In genomic region chr11:63573881-63574855, GRCh38 we compare ENCODE assay signal across 8 cellular contexts. TPM values are rescaled to one million over a fixed set of nuclear protein-coding genes. Genes with fewer than 3 reads are reported as not detected.
DNase-seq lines count a peak whose midpoint lies in the region; ATAC-seq, FAIRE-seq and TF ChIP-seq lines count a peak whose summit lies in the region.

No MANE protein-coding gene starts in this region.

- no peaks in the 10 kb centered on the region for H3F3A ChIP-seq in Loucy (ENCODE audit: low read depth)

- H3K4me2 ChIP-seq in Loucy (ENCODE audit: low read depth, low read length, poor library complexity, severe bottlenecking): peak overlapping the region; percentile 32

- peaks cover 20% of the 10 kb centered on the region for H3K4me1 Mint-ChIP-seq in activated T-cell treated with anti-CD3 and anti-CD28 coated beads, Interleukin-2, amount 50 U/mL, for 72 hours (ENCODE audit: low read depth)

- peak; percentile 17 to 36 for DNase-seq in activated T-cell treated with anti-CD3 and anti-CD28 coated beads, Interleukin-2, amount 50 U/mL, for 72 hours
- no peak for DNase-seq in activated T-cell treated with anti-CD3 and anti-CD28 coated beads, Interleukin-2, amount 50 U/mL, for 48 hours
- DNase-seq in amniotic epithelial cell (ENCODE audit: low read depth) (peak; percentile 90), kidney (no peak), epidermal melanocyte (ENCODE audit: insufficient read length, low spot score) (no peak)
- peak; percentile 10 for DNase-seq in stimulated activated CD8-positive, alpha-beta memory T cell treated with anti-CD3 and anti-CD28 coated beads, Interleukin-12 subunit alpha, Interleukin-12 subunit beta, amount 100 ng/mL, for 4 hours (ENCODE audit: low read depth)

- H3K4me1 ChIP-seq in Loucy (ENCODE audit: insufficient read depth, low read length, poor library complexity, severe bottlenecking) (peaks cover 10% of the 10 kb centered on the region), kidney (ENCODE audit: control insufficient read depth in 1 of 2, insufficient read depth in 1 of 2, low read depth in 1 of 2, low read length in 2 of 2) (peaks cover 12% of the 10 kb centered on the region in 2 donors)

- peak overlapping the region; percentile 81 to 83 for H3K4me3 Mint-ChIP-seq in activated T-cell treated with anti-CD3 and anti-CD28 coated beads, Interleukin-2, amount 50 U/mL, for 72 hours

- H3K36me3 Mint-ChIP-seq in activated T-cell treated with anti-CD3 and anti-CD28 coated beads, Interleukin-2, amount 50 U/mL, for 72 hours (ENCODE audit: insufficient read depth in 2 of 2): peaks cover 5 to 8% of the 10 kb centered on the region in 2 donors

- H3K27ac Mint-ChIP-seq in activated T-cell treated with anti-CD3 and anti-CD28 coated beads, Interleukin-2, amount 50 U/mL, for 72 hours: peak overlapping the region; percentile 86

- H4K20me1 ChIP-seq in Loucy (ENCODE audit: insufficient read depth, low read length, poor library complexity, severe bottlenecking): no peaks in the 10 kb centered on the region

- peak; percentile 60 to 79 for ATAC-seq in activated T-cell treated with anti-CD3 and anti-CD28 coated beads, Interleukin-2, amount 50 U/mL, for 72 hours (replicated peaks in 1 of 2)
- ATAC-seq in GM21381 (IDR thresholded peaks at IDR 0.05; ENCODE audit: unreplicated experiment): no peak

- no peak for FAIRE-seq in kidney (lab: Jason Lieb, UNC)

- H3K27me3 ChIP-seq in Loucy (ENCODE audit: insufficient read depth, low read length, poor library complexity, severe bottlenecking): no peaks in the 10 kb centered on the region

- peaks cover 0 to 6% of the 10 kb centered on the region in 2 donors for H3K9me3 Mint-ChIP-seq in activated T-cell treated with anti-CD3 and anti-CD28 coated beads, Interleukin-2, amount 50 U/mL, for 72 hours

- H3K79me2 ChIP-seq in Loucy (ENCODE audit: insufficient read depth, low read length): no peaks in the 10 kb centered on the region

- H3K9ac ChIP-seq in Loucy (ENCODE audit: low read depth, low read length, poor library complexity, severe bottlenecking): peak overlapping the region; percentile 9
- H3K9ac ChIP-seq in kidney (ENCODE audit: low read length in 2 of 2): no peak overlapping the region

- peak overlapping the region; percentile 10 to 68 for H3K27ac ChIP-seq in kidney (ENCODE audit: low read depth in 2 of 2, low read length in 2 of 2)

- H3K9me3 ChIP-seq in Loucy (ENCODE audit: insufficient read depth, low read depth, low read length): 0 out of 2 replicates have a peak, but pooled peaks cover 3% of the 10 kb centered on the region
- no peaks in the 10 kb centered on the region for H3K9me3 ChIP-seq in kidney (ENCODE audit: control insufficient read depth in 1 of 2, low read length in 2 of 2)

- H2AFZ ChIP-seq in Loucy (ENCODE audit: low read length): peak overlapping the region; percentile 53

- no peaks in the 10 kb centered on the region for H3K9me2 ChIP-seq in Loucy (replicated peaks; ENCODE audit: low read depth, low read length)

- H3K36me3 ChIP-seq in Loucy (ENCODE audit: insufficient read depth, low read length) (no peaks in the 10 kb centered on the region), kidney (ENCODE audit: control insufficient read depth in 1 of 2, insufficient read depth in 2 of 2, low read length in 2 of 2) (no peaks in the 10 kb centered on the region)

- intact Hi-C loops in kidney (cut with DNase I): no loop called here

- H3K4me3 ChIP-seq in Loucy (ENCODE audit: low read length, poor library complexity, severe bottlenecking) (peak overlapping the region; percentile 5), kidney (ENCODE audit: low read length in 2 of 2) (peak overlapping the region; percentile 32 to 33)

- no peaks in the 10 kb centered on the region for H3K27me3 Mint-ChIP-seq in activated T-cell treated with anti-CD3 and anti-CD28 coated beads, Interleukin-2, amount 50 U/mL, for 72 hours (ENCODE audit: low read depth)

- no peak for TF ChIP-seq CTCF in Loucy (conservative IDR thresholded peaks at IDR 0.05; ENCODE audit: low read length)
- no peak for TF ChIP-seq CTCF in kidney (IDR thresholded peaks at IDR 0.05; ENCODE audit: borderline replicate concordance, extremely low read depth, insufficient read depth)

RNA-seq across cellular contexts. Expression of gene PLAAT2, which starts 11.0 kb away (rescaled TPM):
- total RNA-seq in activated T-cell treated with anti-CD3 and anti-CD28 coated beads, Interleukin-2, amount 50 U/mL, for 72 hours: under 1 TPM in 1 of 2 donors, not detected in 1; 0.35 TPM
- total RNA-seq in kidney: 1.3 TPM
- 49.5 TPM for polyA plus RNA-seq in kidney (ENCODE audit: insufficient read depth, low read depth, low replicate concordance)

RNA-seq across cellular contexts. Expression of gene PLAAT4, which starts 37.6 kb away (rescaled TPM):
- total RNA-seq in activated T-cell treated with anti-CD3 and anti-CD28 coated beads, Interleukin-2, amount 50 U/mL, for 72 hours: 100 to 1,000 TPM in 1 of 2 donors, 10 to 100 TPM in 1; 60.6 to 101 TPM
- total RNA-seq in kidney: 111 TPM
- polyA plus RNA-seq in kidney (ENCODE audit: insufficient read depth, low read depth, low replicate concordance): 579 TPM

RNA-seq across cellular contexts. Expression of gene PLAAT3, which starts 40.1 kb away (rescaled TPM):
- 10 to 100 TPM in 1 of 2 donors, 1 to 10 TPM in 1; 6.3 to 11.5 TPM for total RNA-seq in activated T-cell treated with anti-CD3 and anti-CD28 coated beads, Interleukin-2, amount 50 U/mL, for 72 hours
- total RNA-seq in kidney: 88.2 TPM
- 262 TPM for polyA plus RNA-seq in kidney (ENCODE audit: insufficient read depth, low read depth, low replicate concordance)

Comparison
In these comparisons a context has a peak if more than half of its experiments do, and no peak if none do; other contexts are left out.
1. DNase-seq: peak in activated T-cell treated with anti-CD3 and anti-CD28 coated beads, Interleukin-2, amount 50 U/mL, for 72 hours (2 of 2), amniotic epithelial cell (single experiment) and stimulated activated CD8-positive, alpha-beta memory T cell treated with anti-CD3 and anti-CD28 coated beads, Interleukin-12 subunit alpha, Interleukin-12 subunit beta, amount 100 ng/mL, for 4 hours (single experiment); none in activated T-cell treated with anti-CD3 and anti-CD28 coated beads, Interleukin-2, amount 50 U/mL, for 48 hours (0 of 2), kidney (single experiment) and epidermal melanocyte (single experiment).